ENCODE assay signal across 8 cellular contexts in genomic region chr18:36296591-36297418, GRCh38. TPM values are rescaled to one million over a fixed set of nuclear protein-coding genes. Genes with fewer than 3 reads are reported as not detected.
DNase-seq lines count a peak whose midpoint lies in the region; ATAC-seq, FAIRE-seq and TF ChIP-seq lines count a peak whose summit lies in the region.

No MANE protein-coding gene starts in this region.

- peak overlapping the region; percentile 66 for H3K4me2 ChIP-seq in GM12878 (ENCODE audit: control insufficient read depth, insufficient read depth)
- peak overlapping the region; percentile 100 for H3K4me2 ChIP-seq in hepatocyte

- no peak overlapping the region for H3K4me3 Mint-ChIP-seq in activated naive CD4-positive, alpha-beta T cell treated with anti-CD3 and anti-CD28 coated beads for 36 hours
- H3K4me3 Mint-ChIP-seq in activated T-helper 1 cell treated with anti-CD3 and anti-CD28 coated beads, Interleukin-12 subunit alpha, Interleukin-12 subunit beta, Interleukin-2, Interleukin-4 antibody, amounts not matched to agents 30 ng/mL and 10 ng/mL and 1 ng/mL, durations not matched to agents 14 hours and 24 hours and 36 hours, result no peak overlapping the region

- H3K36me3 Mint-ChIP-seq in activated naive CD4-positive, alpha-beta T cell treated with anti-CD3 and anti-CD28 coated beads for 36 hours (ENCODE audit: low read depth), result no peaks in the 10 kb centered on the region
- H3K36me3 Mint-ChIP-seq in activated T-helper 1 cell treated with anti-CD3 and anti-CD28 coated beads, Interleukin-12 subunit alpha, Interleukin-12 subunit beta, Interleukin-2, Interleukin-4 antibody, amounts not matched to agents 30 ng/mL and 10 ng/mL and 1 ng/mL, durations not matched to agents 14 hours and 24 hours and 36 hours (ENCODE audit: low read depth), result no peaks in the 10 kb centered on the region

- no peaks in the 10 kb centered on the region for H3K9me3 ChIP-seq in GM12878 (replicated peaks; ENCODE audit: control insufficient read depth, insufficient read depth, low read length)
- H3K9me3 ChIP-seq in hepatocyte (ENCODE audit: low read depth), result no peaks in the 10 kb centered on the region

- DNase-seq in activated naive CD4-positive, alpha-beta T cell treated with anti-CD3 and anti-CD28 coated beads for 36 hours, result peak; percentile 41
- no peak for DNase-seq in activated naive CD4-positive, alpha-beta T cell treated with anti-CD3 and anti-CD28 coated beads, Interleukin-2, amount 50 U/mL, for 16 hours
- DNase-seq in NCI-H446 (lab: John Stamatoyannopoulos, UW), result peak; percentile 12 to 72
- DNase-seq in GM12878 (ENCODE audit: low read depth, low spot score), result no peak
- peak; percentile 82 for DNase-seq in hepatocyte (ENCODE audit: low spot score)
- DNase-seq in activated T-helper 1 cell treated with anti-CD3 and anti-CD28 coated beads, Interleukin-12 subunit alpha, Interleukin-12 subunit beta, Interleukin-2, Interleukin-4 antibody, amounts not matched to agents 30 ng/mL and 10 ng/mL and 1 ng/mL, durations not matched to agents 14 hours and 24 hours and 36 hours (ENCODE audit: low spot score), result no peak

- TF ChIP-seq EP300 in GM12878 (IDR thresholded peaks at IDR 0.05; ENCODE audit: borderline replicate concordance in 1 of 2, control insufficient read depth in 1 of 2, low read depth in 2 of 2, low read length in 2 of 2), result no peak

- no peaks in the 10 kb centered on the region for H3K4me1 Mint-ChIP-seq in activated naive CD4-positive, alpha-beta T cell treated with anti-CD3 and anti-CD28 coated beads for 36 hours (ENCODE audit: low read depth)
- no peaks in the 10 kb centered on the region for H3K4me1 Mint-ChIP-seq in activated T-helper 1 cell treated with anti-CD3 and anti-CD28 coated beads, Interleukin-12 subunit alpha, Interleukin-12 subunit beta, Interleukin-2, Interleukin-4 antibody, amounts not matched to agents 30 ng/mL and 10 ng/mL and 1 ng/mL, durations not matched to agents 14 hours and 24 hours and 36 hours (ENCODE audit: low read depth)

- H2AFZ ChIP-seq in GM12878 (ENCODE audit: control insufficient read depth, low read depth, low read length) (no peak overlapping the region; the same call in none of the 2 replicates), hepatocyte (peak overlapping the region; percentile 84)

- TF ChIP-seq RAD21 in GM12878 (IDR thresholded peaks at IDR 0.05; ENCODE audit: insufficient read depth, low read depth, low read length), result peak; percentile 40; the same call in 1 of the 2 replicates

- SMC1A ChIA-PET in GM12878 (lab: Charles Lee; ENCODE audit: uncharacterized antibody, unreplicated experiment), result interaction anchor here (0.5 to 12.6 kb wide), 11 partner anchors 11 to 275 kb away, joined by 3 to 212 read pairs (median 7); no protein-coding TSS in a partner anchor

- H3K9me2 ChIP-seq in hepatocyte (replicated peaks; ENCODE audit: insufficient read depth), result no peaks in the 10 kb centered on the region

- WGBS in GM12878 (ENCODE audit: insufficient coverage, insufficient replicate concordance, low lambda C conversion rate, missing lambda C conversion rate), result 1% methylated on average over 36 of the region's 50 CpGs
- WGBS in hepatocyte (ENCODE audit: low lambda C conversion rate, missing lambda C conversion rate), result under 1% methylated on average over 44 of the region's 50 CpGs

- TF ChIP-seq CTCF in GM12878 (IDR thresholded peaks at IDR 0.05 in 2 of 3, conservative IDR thresholded peaks at IDR 0.05 in 1 of 3; ENCODE audit: control insufficient read depth in 2 of 3, extremely low read depth in 1 of 3, insufficient read depth in 1 of 3, low read depth in 3 of 3, low read length in 3 of 3) (peak; percentile 17 to 56 (median 34); a peak in 4 of 6 replicates), hepatocyte (IDR thresholded peaks at IDR 0.05; ENCODE audit: poor library complexity) (peak; percentile 54)

- ATAC-seq in HG02943 (IDR thresholded peaks at IDR 0.05; ENCODE audit: low read depth, unreplicated experiment), result peak; percentile 34
- ATAC-seq in GM12878, result peak; percentile 49

- H3K4me1 ChIP-seq in GM12878 (ENCODE audit: control insufficient read depth, insufficient read depth, low read length) (no peaks in the 10 kb centered on the region), hepatocyte (ENCODE audit: insufficient read depth) (peaks cover 3% of the 10 kb centered on the region), rectal smooth muscle tissue (ENCODE audit: control insufficient read depth, insufficient read depth, low read length) (no peaks in the 10 kb centered on the region)

- CTCF ChIA-PET in activated naive CD4-positive, alpha-beta T cell treated with anti-CD3 and anti-CD28 coated beads for 36 hours (lab: Charles Lee), result interaction anchor here (0.7 to 1.4 kb wide), 2 partner anchors 11 to 15 kb away, joined by 3 to 5 read pairs; no protein-coding TSS in a partner anchor
- CTCF ChIA-PET in GM12878 (lab: Yijun Ruan, JAX), result interaction anchor here (0.6 to 3.6 kb wide), 11 partner anchors 14 to 275 kb away, joined by 3 to 21 read pairs (median 4); no protein-coding TSS in a partner anchor

- H3K79me2 ChIP-seq in GM12878 (ENCODE audit: control insufficient read depth, insufficient read depth, low read length) (peaks cover 6% of the 10 kb centered on the region), hepatocyte (no peaks in the 10 kb centered on the region)

- no TSS peak for BruUV-seq in GM12878 (replicated peaks; lab: Mats Ljungman, UMichigan)

- FAIRE-seq in GM12878 (lab: Jason Lieb, UNC), result no peak

- H3K27me3 ChIP-seq in GM12878 (replicated peaks in 1 of 2; ENCODE audit: control insufficient read depth in 2 of 2, insufficient read depth in 2 of 2, low read length in 1 of 2) (peaks cover 0 to 4% of the 10 kb centered on the region in 2 experiments; a peak in 1 of 4 replicates), hepatocyte (peaks cover 51% of the 10 kb centered on the region), rectal smooth muscle tissue (ENCODE audit: control insufficient read depth, insufficient read depth, low read length) (no peaks in the 10 kb centered on the region)

- POLR2A ChIA-PET in GM12878 (lab: Charles Lee), result interaction anchor here (0.5 to 6.4 kb wide), 6 partner anchors 39 to 109 kb away, joined by 3 to 51 read pairs (median 5); no protein-coding TSS in a partner anchor

- RAD21 ChIA-PET in GM12878 (lab: Charles Lee; ENCODE audit: unreplicated experiment), result interaction anchor here (0.6 to 14.2 kb wide), 19 partner anchors 11 to 366 kb away, joined by 3 to 203 read pairs (median 11); no protein-coding TSS in a partner anchor

- no peaks in the 10 kb centered on the region for H4K20me1 ChIP-seq in GM12878 (ENCODE audit: control insufficient read depth, insufficient read depth)
- H4K20me1 ChIP-seq in hepatocyte (ENCODE audit: insufficient read depth, poor library complexity, severe bottlenecking), result no peaks in the 10 kb centered on the region

- H3K9ac ChIP-seq in GM12878 (ENCODE audit: control insufficient read depth, insufficient read depth, low read length), result no peak overlapping the region
- no peak overlapping the region for H3K9ac ChIP-seq in rectal smooth muscle tissue (ENCODE audit: low read length)

- H3K27ac Mint-ChIP-seq in activated naive CD4-positive, alpha-beta T cell treated with anti-CD3 and anti-CD28 coated beads for 36 hours, result no peak overlapping the region
- H3K27ac Mint-ChIP-seq in activated T-helper 1 cell treated with anti-CD3 and anti-CD28 coated beads, Interleukin-12 subunit alpha, Interleukin-12 subunit beta, Interleukin-2, Interleukin-4 antibody, amounts not matched to agents 30 ng/mL and 10 ng/mL and 1 ng/mL, durations not matched to agents 14 hours and 24 hours and 36 hours, result no peak overlapping the region

- no peak for TF ChIP-seq POLR2A in GM12878 (IDR thresholded peaks at IDR 0.05; ENCODE audit: low read depth, low read length)

- H3K27me3 Mint-ChIP-seq in activated naive CD4-positive, alpha-beta T cell treated with anti-CD3 and anti-CD28 coated beads for 36 hours (ENCODE audit: low read depth), result peaks cover 17% of the 10 kb centered on the region
- H3K27me3 Mint-ChIP-seq in activated T-helper 1 cell treated with anti-CD3 and anti-CD28 coated beads, Interleukin-12 subunit alpha, Interleukin-12 subunit beta, Interleukin-2, Interleukin-4 antibody, amounts not matched to agents 30 ng/mL and 10 ng/mL and 1 ng/mL, durations not matched to agents 14 hours and 24 hours and 36 hours (ENCODE audit: insufficient read depth), result peaks cover 26% of the 10 kb centered on the region

- peak overlapping the region; percentile 69 for H3K4me3 ChIP-seq in GM12878
- H3K4me3 ChIP-seq in hepatocyte, result peak overlapping the region; percentile 83
- H3K4me3 ChIP-seq in rectal smooth muscle tissue (ENCODE audit: low read length), result peak overlapping the region; percentile 66

- in situ Hi-C loops in GM12878 (cut with MboI), result no loop called here

- H3K27ac ChIP-seq in GM12878 (ENCODE audit: control insufficient read depth, insufficient read depth) (no peak overlapping the region), hepatocyte (peak overlapping the region; percentile 8), rectal smooth muscle tissue (ENCODE audit: low read depth, low read length) (no peak overlapping the region)

- intact Hi-C loops in activated naive CD4-positive, alpha-beta T cell treated with anti-CD3 and anti-CD28 coated beads for 36 hours (cut with micrococcal nuclease), result loop anchor here (1.0 to 5.0 kb wide), 2 partner anchors 275 to 510 kb away; no protein-coding TSS in a partner anchor
- intact Hi-C loops in GM12878 (cut with micrococcal nuclease; ENCODE audit: unreplicated experiment), result loop anchor here (1.0 to 10.0 kb wide), 3 partner anchors 115 to 368 kb away; no protein-coding TSS in a partner anchor
- intact Hi-C loops in activated T-helper 1 cell treated with anti-CD3 and anti-CD28 coated beads, Interleukin-12 subunit alpha, Interleukin-12 subunit beta, Interleukin-2, Interleukin-4 antibody, amounts not matched to agents 30 ng/mL and 10 ng/mL and 1 ng/mL, durations not matched to agents 14 hours and 24 hours and 36 hours (cut with micrococcal nuclease), result no loop called here

- H3K36me3 ChIP-seq in GM12878 (ENCODE audit: control insufficient read depth in 2 of 2, insufficient read depth in 2 of 2, low read length in 1 of 2), result no peaks in the 10 kb centered on the region
- no peaks in the 10 kb centered on the region for H3K36me3 ChIP-seq in hepatocyte (replicated peaks; ENCODE audit: insufficient read depth, low read depth)
- H3K36me3 ChIP-seq in rectal smooth muscle tissue (ENCODE audit: control insufficient read depth, insufficient read depth, low read length), result no peaks in the 10 kb centered on the region

- H3K9me3 Mint-ChIP-seq in activated naive CD4-positive, alpha-beta T cell treated with anti-CD3 and anti-CD28 coated beads for 36 hours, result no peaks in the 10 kb centered on the region
- H3K9me3 Mint-ChIP-seq in activated T-helper 1 cell treated with anti-CD3 and anti-CD28 coated beads, Interleukin-12 subunit alpha, Interleukin-12 subunit beta, Interleukin-2, Interleukin-4 antibody, amounts not matched to agents 30 ng/mL and 10 ng/mL and 1 ng/mL, durations not matched to agents 14 hours and 24 hours and 36 hours, result no peaks in the 10 kb centered on the region

RNA-seq across cellular contexts. Expression of gene FHOD3, which starts 0.7 kb away (rescaled TPM):
- not detected for total RNA-seq in activated naive CD4-positive, alpha-beta T cell treated with anti-CD3 and anti-CD28 coated beads for 36 hours
- total RNA-seq in GM12878 (2013; cell fraction: nucleolus; rRNA removed), result 195 and 221 TPM in 2 replicates
- total RNA-seq in GM12878 (2014; rRNA removed) (10.8 and 13.5 TPM in 2 replicates), GM12878 (2014; rRNA removed; fragmentation: Illumina TruSeq; extraction: Trizol) (10.3 and 11.0 TPM in 2 replicates), GM12878 (2021) (10.7 and 11.4 TPM in 2 replicates), hepatocyte (2.6 and 2.7 TPM in 2 replicates)
- polyA plus RNA-seq in GM12878 (2011; ENCODE audit: low read depth), result 4.8 TPM
- polyA plus RNA-seq in GM12878 (2011; rRNA removed) (26.4 and 26.7 TPM in 2 replicates), GM12878 (2014; fragmentation: Illumina TruSeq; extraction: Trizol) (11.6 and 12.8 TPM in 2 replicates), GM12878 (2014; fragmentation: Nextera tagmentation; extraction: Ambion mirVana) (under 1 TPM; 0.77 to 0.90 TPM), GM12878 (2014; rRNA removed) (9.6 and 10.0 TPM in 2 replicates), GM12878 (2016; fragmentation: Nextera tagmentation; extraction: Ambion mirVana) (1 to 10 TPM; 2.0 to 2.4 TPM), hepatocyte (1.4 and 1.7 TPM in 2 replicates)
- polyA plus RNA-seq in GM12878 (2011; cell fraction: cytosol; rRNA removed), result 23.5 and 28.8 TPM in 2 replicates
- 36.3 and 38.1 TPM in 2 replicates for polyA plus RNA-seq in GM12878 (2011; cell fraction: nucleus; rRNA removed)
- 5.1 and 7.6 TPM in 2 replicates for polyA plus RNA-seq in GM12878 (2012)
- polyA minus RNA-seq in GM12878 (2011; rRNA and poly(A)+ RNA removed), result 32.3 and 33.7 TPM in 2 replicates
- polyA minus RNA-seq in GM12878 (2011; cell fraction: cytosol; rRNA and poly(A)+ RNA removed), result 8.4 and 12.8 TPM in 2 replicates
- 31.9 and 49.8 TPM in 2 replicates for polyA minus RNA-seq in GM12878 (2011; cell fraction: nucleus; rRNA and poly(A)+ RNA removed)
- total RNA-seq in activated T-helper 1 cell treated with anti-CD3 and anti-CD28 coated beads, Interleukin-12 subunit alpha, Interleukin-12 subunit beta, Interleukin-2, Interleukin-4 antibody, amounts not matched to agents 30 ng/mL and 10 ng/mL and 1 ng/mL, durations not matched to agents 14 hours and 24 hours and 36 hours, result not detected in 2 replicates

Comparison
In these comparisons a context has a peak if more than half of its experiments do, and no peak if none do; other contexts are left out.
1. DNase-seq: peak in activated naive CD4-positive, alpha-beta T cell treated with anti-CD3 and anti-CD28 coated beads for 36 hours (single experiment), NCI-H446 (2 of 2) and hepatocyte (single experiment); none in activated naive CD4-positive, alpha-beta T cell treated with anti-CD3 and anti-CD28 coated beads, Interleukin-2, amount 50 U/mL, for 16 hours (single experiment), GM12878 (single experiment) and activated T-helper 1 cell treated with anti-CD3 and anti-CD28 coated beads, Interleukin-12 subunit alpha, Interleukin-12 subunit beta, Interleukin-2, Interleukin-4 antibody, amounts not matched to agents 30 ng/mL and 10 ng/mL and 1 ng/mL, durations not matched to agents 14 hours and 24 hours and 36 hours (single experiment).
2. Peak in every context shown above with its lines, with median percentiles within 50 percentile points of each other: H3K4me3 ChIP-seq.